18 cellular contexts compared by ENCODE assay signal in the genomic region with DNA sequence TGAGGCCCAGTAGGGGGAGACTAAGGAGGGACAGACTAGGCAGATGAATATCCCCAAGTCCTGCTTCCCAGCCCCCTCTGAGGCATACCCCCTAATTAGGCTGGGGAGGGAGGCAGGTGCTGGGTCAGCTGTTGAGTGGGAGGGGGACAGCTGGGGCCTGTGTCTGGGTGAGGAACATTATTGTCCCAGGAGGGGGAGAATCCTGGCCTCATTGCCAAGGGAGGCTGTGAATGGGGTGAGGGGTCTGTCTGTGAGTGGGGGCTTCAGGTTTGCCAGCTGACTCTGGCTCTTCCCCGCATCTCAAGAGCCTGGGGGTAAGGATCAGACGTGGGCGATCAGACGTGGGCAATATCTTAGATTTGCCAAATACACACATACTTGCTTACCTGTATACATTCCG. TPM values are rescaled to one million over a fixed set of nuclear protein-coding genes. Genes with fewer than 3 reads are reported as not detected.
DNase-seq lines count a peak whose midpoint lies in the region; ATAC-seq and TF ChIP-seq lines count a peak whose summit lies in the region.
"Had no signal": no experiment of that assay in that cellular context is flagged by ENCODE, and none has a peak within 500 bp of the region (broad histone marks: within the 10 kb centered on the region; RNA-seq: fewer than 3 reads in every experiment).

No MANE protein-coding gene starts in this region.

- H3K36me3 Mint-ChIP-seq in activated CD4-positive, alpha-beta T cell treated with anti-CD3 and anti-CD28 coated beads, Interleukin-2, amount 10 ng/mL, durations not matched to agents 7 days and 5 days (ENCODE audit: low read depth): peaks cover 11% of the 10 kb centered on the region
- peaks cover 18% of the 10 kb centered on the region for H3K36me3 Mint-ChIP-seq in stimulated activated memory B cell treated with anti-CD40 and anti-IgM and Interleukin-4, amounts not matched to agents 10 μg/mL and 1 μg/mL and 100 μg/mL, for 72 hours
- H3K36me3 Mint-ChIP-seq: activated naive CD8-positive, alpha-beta T cell had no signal

- no peak for ATAC-seq in stimulated activated memory B cell treated with anti-CD40 and anti-IgM and Interleukin-4, amounts not matched to agents 10 μg/mL and 1 μg/mL and 100 μg/mL, for 72 hours
- ATAC-seq: activated CD8-positive, alpha-beta T cell treated with anti-CD3 and anti-CD28 coated beads for 36 hours; HCT116; HepG2; PC-3; upper lobe of right lung had no signal

- DNase-seq in activated CD4-positive, alpha-beta T cell treated with anti-CD3 and anti-CD28 coated beads, Interleukin-2, amount 10 ng/mL, durations not matched to agents 7 days and 5 days: no peak
- DNase-seq in activated CD4-positive, alpha-beta T cell treated with anti-CD3 and anti-CD28 coated beads for 4 hours: no peak
- DNase-seq in NCI-H146 treated with DMSO at 0.1 percent for 48 hours (lab: John Stamatoyannopoulos, UW; ENCODE audit: unreplicated experiment) (peak; percentile 64), epithelial cell of prostate (ENCODE audit: low read depth, low spot score) (no peak), iPS-NIHi7 (ENCODE audit: extremely low spot score) (no peak), left ventricle myocardium inferior (no peak)
- no peak for DNase-seq in activated CD4-positive, CD25-positive, alpha-beta regulatory T cell (lab: John Stamatoyannopoulos, UW)
- DNase-seq: activated CD8-positive, alpha-beta T cell treated with anti-CD3 and anti-CD28 coated beads for 36 hours; cortex of kidney; small intestine had no signal

- no peaks in the 10 kb centered on the region for H3K27me3 ChIP-seq in left ventricle myocardium inferior (ENCODE audit: low read depth)
- H3K27me3 ChIP-seq: upper lobe of right lung had no signal

- H3K27me3 Mint-ChIP-seq in activated CD4-positive, alpha-beta T cell treated with anti-CD3 and anti-CD28 coated beads, Interleukin-2, amount 10 ng/mL, durations not matched to agents 7 days and 5 days: no peaks in the 10 kb centered on the region
- H3K27me3 Mint-ChIP-seq in stimulated activated memory B cell treated with anti-CD40 and anti-IgM and Interleukin-4, amounts not matched to agents 10 μg/mL and 1 μg/mL and 100 μg/mL, for 72 hours: no peaks in the 10 kb centered on the region
- H3K27me3 Mint-ChIP-seq: activated CD8-positive, alpha-beta T cell treated with anti-CD3 and anti-CD28 coated beads for 36 hours; activated naive CD8-positive, alpha-beta T cell had no signal

- CTCF ChIA-PET in activated CD4-positive, alpha-beta T cell treated with anti-CD3 and anti-CD28 coated beads, Interleukin-2, amount 10 ng/mL, durations not matched to agents 7 days and 5 days (lab: Charles Lee): interaction anchor here (1.3 to 1.9 kb wide), 2 partner anchors 10 to 12 kb away, joined by 3 to 5 read pairs; no protein-coding TSS in a partner anchor

- H3K4me3 Mint-ChIP-seq in activated CD4-positive, alpha-beta T cell treated with anti-CD3 and anti-CD28 coated beads, Interleukin-2, amount 10 ng/mL, durations not matched to agents 7 days and 5 days: no peak overlapping the region
- no peak overlapping the region for H3K4me3 Mint-ChIP-seq in stimulated activated memory B cell treated with anti-CD40 and anti-IgM and Interleukin-4, amounts not matched to agents 10 μg/mL and 1 μg/mL and 100 μg/mL, for 72 hours

- H3K4me1 Mint-ChIP-seq in activated CD4-positive, alpha-beta T cell treated with anti-CD3 and anti-CD28 coated beads, Interleukin-2, amount 10 ng/mL, durations not matched to agents 7 days and 5 days: peaks cover 30% of the 10 kb centered on the region
- peaks cover 40% of the 10 kb centered on the region for H3K4me1 Mint-ChIP-seq in stimulated activated memory B cell treated with anti-CD40 and anti-IgM and Interleukin-4, amounts not matched to agents 10 μg/mL and 1 μg/mL and 100 μg/mL, for 72 hours

- intact Hi-C loops in left ventricle myocardium inferior (cut with micrococcal nuclease): no loop called here

- H3K36me3 ChIP-seq in left ventricle myocardium inferior: peaks cover 44% of the 10 kb centered on the region

- H3K4me1 ChIP-seq in left ventricle myocardium inferior: peaks cover 74% of the 10 kb centered on the region

- no peaks in the 10 kb centered on the region for H3K9me3 Mint-ChIP-seq in activated CD4-positive, alpha-beta T cell treated with anti-CD3 and anti-CD28 coated beads, Interleukin-2, amount 10 ng/mL, durations not matched to agents 7 days and 5 days
- H3K9me3 Mint-ChIP-seq in stimulated activated memory B cell treated with anti-CD40 and anti-IgM and Interleukin-4, amounts not matched to agents 10 μg/mL and 1 μg/mL and 100 μg/mL, for 72 hours: no peaks in the 10 kb centered on the region
- H3K9me3 Mint-ChIP-seq: activated CD8-positive, alpha-beta T cell treated with anti-CD3 and anti-CD28 coated beads for 36 hours had no signal

- no peak for TF ChIP-seq CTCF in left ventricle myocardium inferior (IDR thresholded peaks at IDR 0.05; ENCODE audit: borderline replicate concordance)

- H3K9me3 ChIP-seq in left ventricle myocardium inferior (replicated peaks): no peaks in the 10 kb centered on the region
- H3K9me3 ChIP-seq: upper lobe of right lung had no signal

- H3K27ac ChIP-seq in epithelial cell of prostate (peak overlapping the region; percentile 34), left ventricle myocardium inferior (replicated peaks) (no peak overlapping the region)
- H3K27ac ChIP-seq: upper lobe of right lung had no signal

- H3K27ac Mint-ChIP-seq in activated CD4-positive, alpha-beta T cell treated with anti-CD3 and anti-CD28 coated beads, Interleukin-2, amount 10 ng/mL, durations not matched to agents 7 days and 5 days: peak overlapping the region; percentile 22
- peak overlapping the region; percentile 98 for H3K27ac Mint-ChIP-seq in stimulated activated memory B cell treated with anti-CD40 and anti-IgM and Interleukin-4, amounts not matched to agents 10 μg/mL and 1 μg/mL and 100 μg/mL, for 72 hours
- H3K27ac Mint-ChIP-seq: activated CD8-positive, alpha-beta T cell treated with anti-CD3 and anti-CD28 coated beads for 36 hours had no signal

- POLR2A ChIA-PET in activated CD4-positive, alpha-beta T cell treated with anti-CD3 and anti-CD28 coated beads, Interleukin-2, amount 10 ng/mL, durations not matched to agents 7 days and 5 days (lab: Charles Lee): no interaction called here

- no peak overlapping the region for H3K4me3 ChIP-seq in left ventricle myocardium inferior
- H3K4me3 ChIP-seq: upper lobe of right lung had no signal

RNA-seq across cellular contexts. Expression of a gene that starts 2.1 kb away (rescaled TPM):
- 100 to 1,000 TPM; 112 to 122 TPM for total RNA-seq in activated CD4-positive, alpha-beta T cell treated with anti-CD3 and anti-CD28 coated beads, Interleukin-2, amount 10 ng/mL, durations not matched to agents 7 days and 5 days
- total RNA-seq in left ventricle myocardium inferior: 115 TPM

RNA-seq across cellular contexts. Expression of a gene that starts 10.1 kb away (rescaled TPM):
- not detected for total RNA-seq in activated CD4-positive, alpha-beta T cell treated with anti-CD3 and anti-CD28 coated beads, Interleukin-2, amount 10 ng/mL, durations not matched to agents 7 days and 5 days
- 20.9 TPM for total RNA-seq in left ventricle myocardium inferior
- total RNA-seq: activated CD8-positive, alpha-beta T cell treated with anti-CD3 and anti-CD28 coated beads for 36 hours; fibroblast of villous mesenchyme; HepG2; PC-3; T-helper 2 cell treated with Interferon-gamma antibody and Interleukin-4, amounts not matched to agents 100 ng/mL and 5 ng/mL, for 36 hours had no signal

RNA-seq across cellular contexts. Expression of a gene that starts 17.3 kb away (rescaled TPM):
- total RNA-seq in activated CD4-positive, alpha-beta T cell treated with anti-CD3 and anti-CD28 coated beads, Interleukin-2, amount 10 ng/mL, durations not matched to agents 7 days and 5 days: not detected
- not detected for total RNA-seq in left ventricle myocardium inferior
- total RNA-seq: activated CD8-positive, alpha-beta T cell treated with anti-CD3 and anti-CD28 coated beads for 36 hours; fibroblast of villous mesenchyme; HepG2; PC-3; T-helper 2 cell treated with Interferon-gamma antibody and Interleukin-4, amounts not matched to agents 100 ng/mL and 5 ng/mL, for 36 hours; upper lobe of right lung had no signal

RNA-seq across cellular contexts. Expression of a gene that starts 34.8 kb away (rescaled TPM):
- total RNA-seq in activated CD4-positive, alpha-beta T cell treated with anti-CD3 and anti-CD28 coated beads, Interleukin-2, amount 10 ng/mL, durations not matched to agents 7 days and 5 days: not detected
- 0.49 TPM for total RNA-seq in left ventricle myocardium inferior
- total RNA-seq: activated CD8-positive, alpha-beta T cell treated with anti-CD3 and anti-CD28 coated beads for 36 hours; fibroblast of villous mesenchyme; HepG2; T-helper 2 cell treated with Interferon-gamma antibody and Interleukin-4, amounts not matched to agents 100 ng/mL and 5 ng/mL, for 36 hours had no signal

Comparison
In these comparisons a context has a peak if more than half of its experiments do, and no peak if none do; other contexts are left out.
1. RNA of a gene that starts 10.1 kb away (total RNA-seq): 20.9 TPM in left ventricle myocardium inferior (single experiment); not detected in activated CD4-positive, alpha-beta T cell treated with anti-CD3 and anti-CD28 coated beads, Interleukin-2, amount 10 ng/mL, durations not matched to agents 7 days and 5 days; every median in the first group is over 10 times any median in the second.